In the genomic region with DNA sequence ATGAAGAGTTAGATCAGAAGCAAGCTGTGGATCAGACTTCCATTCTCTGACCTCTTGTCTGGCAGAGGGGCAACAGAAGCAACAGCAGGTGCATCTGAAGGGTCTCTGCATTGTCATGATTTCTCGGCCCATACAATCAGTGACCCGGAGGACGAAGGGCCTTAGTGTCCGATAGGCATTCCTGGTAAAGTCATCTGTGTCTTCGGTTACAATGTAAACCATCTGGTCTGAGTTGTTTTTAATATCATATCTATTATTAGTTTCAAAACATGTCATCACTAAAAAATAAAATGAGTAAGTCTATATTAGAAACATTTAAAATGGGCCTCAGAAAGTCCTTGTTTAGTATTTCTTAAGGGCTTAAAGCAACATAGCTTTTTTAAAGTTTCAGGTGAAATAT, we compare ENCODE assay signal across 34 cellular contexts. TPM values are rescaled to one million over a fixed set of nuclear protein-coding genes. Genes with fewer than 3 reads are reported as not detected.
"Had no signal": no experiment of that assay in that cellular context is flagged by ENCODE, and none has a peak within 500 bp of the region (broad histone marks: within the 10 kb centered on the region; RNA-seq: fewer than 3 reads in every experiment).

No MANE protein-coding gene starts in this region.

- H3K4me1 ChIP-seq: body of pancreas, breast epithelium had no signal

- ATAC-seq: activated naive CD4-positive, alpha-beta T cell treated with anti-CD3 and anti-CD28 coated beads, Interleukin-2, amount 50 U/mL, for 72 hours; activated naive CD8-positive, alpha-beta T cell treated with anti-CD3 and anti-CD28 coated beads, Interleukin-2, amount 50 U/mL, for 24 hours; activated T-cell treated with anti-CD3 and anti-CD28 coated beads, Interleukin-2, amount 50 U/mL, for 4 hours; activated T-cell treated with anti-CD3 and anti-CD28 coated beads, Interleukin-2, amount 50 U/mL, for 72 hours; activated T-helper 17 cell treated with anti-CD3 and anti-CD28 coated beads, Interleukin-2, amount 50 U/mL, for 72 hours; body of pancreas had no signal

- H3K9me3 ChIP-seq: adrenal gland, ascending aorta, body of pancreas, breast epithelium had no signal

- H3K27me3 ChIP-seq: adrenal gland, ascending aorta, body of pancreas, brain microvascular endothelial cell, breast epithelium, cardiac muscle cell had no signal

- H3K36me3 ChIP-seq: adrenal gland, cardiac muscle cell had no signal

- DNase-seq: activated effector memory CD4-positive, alpha-beta T cell treated with anti-CD3 and anti-CD28 coated beads, Interleukin-2, amount 50 U/mL, for 16 hours; activated effector memory CD4-positive, alpha-beta T cell treated with Interleukin-2 at 50 U/mL for 16 hours; activated gamma-delta T cell; activated gamma-delta T cell treated with Interleukin-2 at 50 U/mL for 16 hours; activated naive CD4-positive, alpha-beta T cell; activated naive CD4-positive, alpha-beta T cell treated with anti-CD3 and anti-CD28 coated beads for 36 hours; activated naive CD4-positive, alpha-beta T cell treated with anti-CD3 and anti-CD28 coated beads, Interleukin-2, amount 10 ng/mL, durations not matched to agents 7 days and 5 days; activated naive CD4-positive, alpha-beta T cell treated with anti-CD3 and anti-CD28 coated beads, Interleukin-2, amount 50 U/mL, for 16 hours; activated naive CD4-positive, alpha-beta T cell treated with Interleukin-2 at 50 U/mL for 16 hours; activated naive CD8-positive, alpha-beta T cell treated with anti-CD3 and anti-CD28 coated beads for 36 hours; activated naive CD8-positive, alpha-beta T cell treated with anti-CD3 and anti-CD28 coated beads, Interleukin-2, amount 10 ng/mL, durations not matched to agents 7 days and 5 days; activated naive CD8-positive, alpha-beta T cell treated with anti-CD3 and anti-CD28 coated beads, Interleukin-2, amount 50 U/mL, for 24 hours; activated T-cell treated with anti-CD3 and anti-CD28 coated beads, Interleukin-2, amount 50 U/mL, for 1 hour; activated T-cell treated with anti-CD3 and anti-CD28 coated beads, Interleukin-2, amount 50 U/mL, for 24 hours; activated T-cell treated with anti-CD3 and anti-CD28 coated beads, Interleukin-2, amount 50 U/mL, for 4 hours; activated T-cell treated with anti-CD3 and anti-CD28 coated beads, Interleukin-2, amount 50 U/mL, for 48 hours; activated T-cell treated with anti-CD3 and anti-CD28 coated beads, Interleukin-2, amount 50 U/mL, for 72 hours; adrenal gland; amniotic stem cell; amygdala; anterior cingulate cortex; aorta; body of pancreas; brain microvascular endothelial cell; caudate nucleus; central memory CD4-positive, alpha-beta T cell; cerebellar nuclear complex had no signal

- H3K27ac ChIP-seq: adrenal gland, body of pancreas, brain microvascular endothelial cell, breast epithelium, cardiac muscle cell had no signal

- H3K4me3 ChIP-seq: adrenal gland, ascending aorta, body of pancreas, breast epithelium, cardiac muscle cell had no signal

RNA-seq across cellular contexts. Expression of gene PLSCR4, which starts 51.1 kb away (rescaled TPM):
- total RNA-seq: activated naive CD4-positive, alpha-beta T cell treated with anti-CD3 and anti-CD28 coated beads for 36 hours; activated naive CD4-positive, alpha-beta T cell treated with anti-CD3 and anti-CD28 coated beads, Interleukin-2, amount 50 U/mL, for 72 hours; activated naive CD8-positive, alpha-beta T cell treated with anti-CD3 and anti-CD28 coated beads for 36 hours; activated naive CD8-positive, alpha-beta T cell treated with anti-CD3 and anti-CD28 coated beads, Interleukin-2, amount 10 ng/mL, durations not matched to agents 7 days and 5 days; activated T-cell treated with anti-CD3 and anti-CD28 coated beads, Interleukin-2, amount 50 U/mL, for 72 hours; activated T-helper 1 cell treated with anti-CD3 and anti-CD28 coated beads, Interleukin-12 subunit alpha, Interleukin-12 subunit beta, Interleukin-2, Interleukin-4 antibody, amounts not matched to agents 30 ng/mL and 10 ng/mL and 1 ng/mL, durations not matched to agents 14 hours and 24 hours and 36 hours; activated T-helper 17 cell treated with anti-CD3 and anti-CD28 coated beads, Interleukin-2, amount 50 U/mL, for 72 hours; activated T-helper 2 cell treated with anti-CD3 and anti-CD28 coated beads, Interferon-gamma antibody, Interleukin-2, Interleukin-4, amounts not matched to agents 10 μg/mL and 5 μg/mL and 100 μg/mL, durations not matched to agents 14 hours and 24 hours and 36 hours had no signal
